ENCODE assay signal across 16 cellular contexts in genomic region chr1:19666139-19666465, GRCh38. TPM values are rescaled to one million over a fixed set of nuclear protein-coding genes. Genes with fewer than 3 reads are reported as not detected.
DNase-seq lines count a peak whose midpoint lies in the region; ATAC-seq and TF ChIP-seq lines count a peak whose summit lies in the region.
"Had no signal": no experiment of that assay in that cellular context is flagged by ENCODE, and none has a peak within 500 bp of the region (broad histone marks: within the 10 kb centered on the region; RNA-seq: fewer than 3 reads in every experiment).

No MANE protein-coding gene starts in this region.

- CTCF ChIA-PET in activated naive CD4-positive, alpha-beta T cell treated with anti-CD3 and anti-CD28 coated beads for 36 hours (lab: Charles Lee) = interaction anchor here (2.8 kb wide), 1 partner anchor 38 kb away, joined by 12 read pairs; no protein-coding TSS in a partner anchor
- CTCF ChIA-PET in activated B cell treated with CpG ODN at 0.5 μM for 24 hours (lab: Charles Lee) = no interaction called here

- no peaks in the 10 kb centered on the region for H3K36me3 ChIP-seq in iPS-15b (ENCODE audit: control insufficient read depth, insufficient read depth, low read length)
- H3K36me3 ChIP-seq: esophagus muscularis mucosa, uterus had no signal

- intact Hi-C loops in activated naive CD4-positive, alpha-beta T cell treated with anti-CD3 and anti-CD28 coated beads for 36 hours (cut with micrococcal nuclease) = no loop called here
- intact Hi-C loops in activated B cell treated with CpG ODN at 0.5 μM for 24 hours (cut with micrococcal nuclease) = no loop called here

- POLR2A ChIA-PET in activated B cell treated with CpG ODN at 0.5 μM for 24 hours (lab: Charles Lee) = no interaction called here

- H3K27ac Mint-ChIP-seq in activated naive CD4-positive, alpha-beta T cell treated with anti-CD3 and anti-CD28 coated beads for 36 hours = no peak overlapping the region
- H3K27ac Mint-ChIP-seq in activated B cell treated with CpG ODN at 0.5 μM for 24 hours = no peak overlapping the region
- peak overlapping the region in 1 of 2 donors; percentile 33 for H3K27ac Mint-ChIP-seq in stimulated activated naive CD8-positive, alpha-beta T cell treated with anti-CD3 and anti-CD28 coated beads, Interleukin-15, amount 100 ng/mL, for 72 hours

- peaks cover 24% of the 10 kb centered on the region for H3K27me3 Mint-ChIP-seq in activated naive CD4-positive, alpha-beta T cell treated with anti-CD3 and anti-CD28 coated beads for 36 hours (ENCODE audit: low read depth)
- H3K27me3 Mint-ChIP-seq in activated B cell treated with CpG ODN at 0.5 μM for 24 hours = peaks cover 51% of the 10 kb centered on the region
- peaks cover 73% of the 10 kb centered on the region for H3K27me3 Mint-ChIP-seq in stimulated activated naive CD8-positive, alpha-beta T cell treated with anti-CD3 and anti-CD28 coated beads, Interleukin-15, amount 100 ng/mL, for 72 hours

- TF ChIP-seq CTCF in activated B cell treated with CpG ODN at 0.5 μM for 24 hours (IDR thresholded peaks at IDR 0.05) = no peak

- peak overlapping the region; percentile 46 for H3K4me3 ChIP-seq in iPS-15b (ENCODE audit: low read depth, low read length)
- H3K4me3 ChIP-seq: body of pancreas, uterus had no signal

- peaks cover 15% of the 10 kb centered on the region for H3K4me1 Mint-ChIP-seq in activated naive CD4-positive, alpha-beta T cell treated with anti-CD3 and anti-CD28 coated beads for 36 hours (ENCODE audit: low read depth)
- peaks cover 23% of the 10 kb centered on the region for H3K4me1 Mint-ChIP-seq in activated B cell treated with CpG ODN at 0.5 μM for 24 hours
- peaks cover 12% of the 10 kb centered on the region for H3K4me1 Mint-ChIP-seq in stimulated activated naive CD8-positive, alpha-beta T cell treated with anti-CD3 and anti-CD28 coated beads, Interleukin-15, amount 100 ng/mL, for 72 hours

- no peaks in the 10 kb centered on the region for H3K9me3 ChIP-seq in iPS-15b (ENCODE audit: control insufficient read depth, insufficient read depth, low read length)
- H3K9me3 ChIP-seq: body of pancreas, esophagus muscularis mucosa, uterus had no signal

- no peak overlapping the region for H3K9ac ChIP-seq in iPS-15b (ENCODE audit: low read depth, low read length)

- H3K4me1 ChIP-seq in iPS-15b (ENCODE audit: control insufficient read depth, insufficient read depth, low read length) = no peaks in the 10 kb centered on the region

- H3K36me3 Mint-ChIP-seq in activated naive CD4-positive, alpha-beta T cell treated with anti-CD3 and anti-CD28 coated beads for 36 hours (ENCODE audit: low read depth) = no peaks in the 10 kb centered on the region
- H3K36me3 Mint-ChIP-seq in activated B cell treated with CpG ODN at 0.5 μM for 24 hours (ENCODE audit: low read depth) = no peaks in the 10 kb centered on the region

- DNase-seq in activated naive CD4-positive, alpha-beta T cell treated with anti-CD3 and anti-CD28 coated beads for 36 hours = no peak
- no peak for DNase-seq in activated naive CD4-positive, alpha-beta T cell treated with anti-CD3 and anti-CD28 coated beads, Interleukin-2, amount 50 U/mL, for 16 hours
- DNase-seq in activated B cell treated with CpG ODN at 0.5 μM for 24 hours (no peak), OCI-M1 (lab: John Stamatoyannopoulos, UW) (no peak), islet precursor cell (no peak)
- no peak for DNase-seq in stimulated activated naive CD8-positive, alpha-beta T cell treated with anti-CD3 and anti-CD28 coated beads, Interleukin-15, amount 100 ng/mL, for 72 hours
- no peak for DNase-seq in activated effector memory CD4-positive, alpha-beta T cell treated with anti-CD3 and anti-CD28 coated beads, Interleukin-2, amount 50 U/mL, for 16 hours
- DNase-seq: body of pancreas, NCI-H1105 treated with DMSO at 0.1 percent for 48 hours, NCI-H82, small intestine, SW 1271, uterus had no signal

- ATAC-seq in activated B cell treated with CpG ODN at 0.5 μM for 24 hours (ENCODE audit: low read depth) = no peak
- ATAC-seq in stimulated activated naive CD8-positive, alpha-beta T cell treated with anti-CD3 and anti-CD28 coated beads, Interleukin-15, amount 100 ng/mL, for 72 hours = no peak
- ATAC-seq: body of pancreas had no signal

- H3K27me3 ChIP-seq in iPS-15b (ENCODE audit: control insufficient read depth, insufficient read depth, low read length) = peaks cover 56% of the 10 kb centered on the region

- H3K9me3 Mint-ChIP-seq in activated naive CD4-positive, alpha-beta T cell treated with anti-CD3 and anti-CD28 coated beads for 36 hours = no peaks in the 10 kb centered on the region
- H3K9me3 Mint-ChIP-seq in activated B cell treated with CpG ODN at 0.5 μM for 24 hours = no peaks in the 10 kb centered on the region
- H3K9me3 Mint-ChIP-seq in stimulated activated naive CD8-positive, alpha-beta T cell treated with anti-CD3 and anti-CD28 coated beads, Interleukin-15, amount 100 ng/mL, for 72 hours = no peaks in the 10 kb centered on the region

- H3K4me3 Mint-ChIP-seq in activated naive CD4-positive, alpha-beta T cell treated with anti-CD3 and anti-CD28 coated beads for 36 hours = peak overlapping the region; percentile 67
- H3K4me3 Mint-ChIP-seq in activated B cell treated with CpG ODN at 0.5 μM for 24 hours = peak overlapping the region; percentile 69
- H3K4me3 Mint-ChIP-seq in stimulated activated naive CD8-positive, alpha-beta T cell treated with anti-CD3 and anti-CD28 coated beads, Interleukin-15, amount 100 ng/mL, for 72 hours = peak overlapping the region; percentile 77 to 79

RNA-seq across cellular contexts. Expression of gene HTR6, which starts 1.4 kb away (rescaled TPM):
- under 1 TPM; 0.19 to 0.37 TPM for total RNA-seq in activated naive CD4-positive, alpha-beta T cell treated with anti-CD3 and anti-CD28 coated beads for 36 hours
- total RNA-seq in activated B cell treated with CpG ODN at 0.5 μM for 24 hours = not detected in 2 replicates
- total RNA-seq: body of pancreas, esophagus muscularis mucosa, RPMI7951, uterus had no signal

RNA-seq across cellular contexts. Expression of gene NBL1, which starts 22.0 kb away (rescaled TPM):
- total RNA-seq in activated naive CD4-positive, alpha-beta T cell treated with anti-CD3 and anti-CD28 coated beads for 36 hours = 10 to 100 TPM; 12.2 to 15.2 TPM
- total RNA-seq in activated B cell treated with CpG ODN at 0.5 μM for 24 hours = 0.54 and 0.64 TPM in 2 replicates
